ENCODE assay signal across 13 cellular contexts in genomic region chr12:80293759-80294158, GRCh38.
DNase-seq lines count a peak whose midpoint lies in the region; ATAC-seq and TF ChIP-seq lines count a peak whose summit lies in the region.
"Had no signal": no experiment of that assay in that cellular context is flagged by ENCODE, and none has a peak within 500 bp of the region (broad histone marks: within the 10 kb centered on the region; RNA-seq: fewer than 3 reads in every experiment).

No MANE protein-coding gene starts in this region.

- peaks cover 1% of the 10 kb centered on the region for H3K9me3 Mint-ChIP-seq in activated CD8-positive, alpha-beta T cell treated with anti-CD3 and anti-CD28 coated beads for 36 hours

- no peak for TF ChIP-seq CTCF in uterus (IDR thresholded peaks at IDR 0.05)
- TF ChIP-seq CTCF in activated CD8-positive, alpha-beta T cell treated with anti-CD3 and anti-CD28 coated beads for 36 hours (IDR thresholded peaks at IDR 0.05) = no peak
- no peak for TF ChIP-seq CTCF in GM20000 (IDR thresholded peaks at IDR 0.05; ENCODE audit: extremely low read depth, missing control alignments)

- H3K4me1 ChIP-seq in uterus = no peaks in the 10 kb centered on the region
- H3K4me1 ChIP-seq: adrenal gland, foreskin keratinocyte, spleen had no signal

- no peaks in the 10 kb centered on the region for H3K36me3 Mint-ChIP-seq in activated CD8-positive, alpha-beta T cell treated with anti-CD3 and anti-CD28 coated beads for 36 hours (ENCODE audit: low read depth)

- no peak overlapping the region for H3K27ac ChIP-seq in uterus
- H3K27ac ChIP-seq: adrenal gland, dorsolateral prefrontal cortex, foreskin keratinocyte, spleen had no signal

- H3K4me3 ChIP-seq in uterus = no peak overlapping the region
- H3K4me3 ChIP-seq: adrenal gland, dorsolateral prefrontal cortex, spleen had no signal

- H3K9me3 ChIP-seq in uterus = no peaks in the 10 kb centered on the region
- H3K9me3 ChIP-seq: adrenal gland had no signal

- no peaks in the 10 kb centered on the region for H3K27me3 Mint-ChIP-seq in activated CD8-positive, alpha-beta T cell treated with anti-CD3 and anti-CD28 coated beads for 36 hours

- POLR2A ChIA-PET in activated CD8-positive, alpha-beta T cell treated with anti-CD3 and anti-CD28 coated beads for 36 hours (lab: Charles Lee) = no interaction called here

- H3K4me1 Mint-ChIP-seq in activated CD8-positive, alpha-beta T cell treated with anti-CD3 and anti-CD28 coated beads for 36 hours (ENCODE audit: low read depth) = no peaks in the 10 kb centered on the region
- H3K4me1 Mint-ChIP-seq: neural crest cell had no signal

- no peak overlapping the region for H3K4me3 Mint-ChIP-seq in activated CD8-positive, alpha-beta T cell treated with anti-CD3 and anti-CD28 coated beads for 36 hours
- H3K4me3 Mint-ChIP-seq: neural crest cell had no signal

- no peaks in the 10 kb centered on the region for H3K27me3 ChIP-seq in uterus
- H3K27me3 ChIP-seq: adrenal gland, dorsolateral prefrontal cortex, foreskin keratinocyte, spleen had no signal

- H3K27ac Mint-ChIP-seq in activated CD8-positive, alpha-beta T cell treated with anti-CD3 and anti-CD28 coated beads for 36 hours = no peak overlapping the region

- intact Hi-C loops in uterus (cut with DNase I; ENCODE audit: low total_unique reads) = no loop called here
- intact Hi-C loops in activated CD8-positive, alpha-beta T cell treated with anti-CD3 and anti-CD28 coated beads for 36 hours (cut with micrococcal nuclease) = no loop called here

- DNase-seq in NCI-H146 (lab: John Stamatoyannopoulos, UW) (peak; percentile 86), uterus (no peak), GM20000 (ENCODE audit: low spot score) (no peak), amniotic stem cell (lab: John Stamatoyannopoulos, UW) (no peak)
- DNase-seq in activated CD8-positive, alpha-beta T cell treated with anti-CD3 and anti-CD28 coated beads for 36 hours = no peak
- DNase-seq: adrenal gland, dorsolateral prefrontal cortex, foreskin keratinocyte, spleen had no signal

- TF ChIP-seq POLR2A in uterus (IDR thresholded peaks at IDR 0.05) = no peak

- ATAC-seq in GM18517 (IDR thresholded peaks at IDR 0.05; ENCODE audit: unreplicated experiment) (peak; percentile 82), GM21447 (IDR thresholded peaks at IDR 0.05; ENCODE audit: unreplicated experiment) (peak; percentile 76), HG03064 (IDR thresholded peaks at IDR 0.05; ENCODE audit: low read depth, unreplicated experiment) (peak; percentile 71)
- no peak for ATAC-seq in activated CD8-positive, alpha-beta T cell treated with anti-CD3 and anti-CD28 coated beads for 36 hours
- ATAC-seq: foreskin keratinocyte had no signal

- no peaks in the 10 kb centered on the region for H3K36me3 ChIP-seq in uterus
- H3K36me3 ChIP-seq: adrenal gland, spleen had no signal

- CTCF ChIA-PET in activated CD8-positive, alpha-beta T cell treated with anti-CD3 and anti-CD28 coated beads for 36 hours (lab: Charles Lee) = no interaction called here
